Comparison of ENCODE assay signal across 9 cellular contexts in the genomic region with DNA sequence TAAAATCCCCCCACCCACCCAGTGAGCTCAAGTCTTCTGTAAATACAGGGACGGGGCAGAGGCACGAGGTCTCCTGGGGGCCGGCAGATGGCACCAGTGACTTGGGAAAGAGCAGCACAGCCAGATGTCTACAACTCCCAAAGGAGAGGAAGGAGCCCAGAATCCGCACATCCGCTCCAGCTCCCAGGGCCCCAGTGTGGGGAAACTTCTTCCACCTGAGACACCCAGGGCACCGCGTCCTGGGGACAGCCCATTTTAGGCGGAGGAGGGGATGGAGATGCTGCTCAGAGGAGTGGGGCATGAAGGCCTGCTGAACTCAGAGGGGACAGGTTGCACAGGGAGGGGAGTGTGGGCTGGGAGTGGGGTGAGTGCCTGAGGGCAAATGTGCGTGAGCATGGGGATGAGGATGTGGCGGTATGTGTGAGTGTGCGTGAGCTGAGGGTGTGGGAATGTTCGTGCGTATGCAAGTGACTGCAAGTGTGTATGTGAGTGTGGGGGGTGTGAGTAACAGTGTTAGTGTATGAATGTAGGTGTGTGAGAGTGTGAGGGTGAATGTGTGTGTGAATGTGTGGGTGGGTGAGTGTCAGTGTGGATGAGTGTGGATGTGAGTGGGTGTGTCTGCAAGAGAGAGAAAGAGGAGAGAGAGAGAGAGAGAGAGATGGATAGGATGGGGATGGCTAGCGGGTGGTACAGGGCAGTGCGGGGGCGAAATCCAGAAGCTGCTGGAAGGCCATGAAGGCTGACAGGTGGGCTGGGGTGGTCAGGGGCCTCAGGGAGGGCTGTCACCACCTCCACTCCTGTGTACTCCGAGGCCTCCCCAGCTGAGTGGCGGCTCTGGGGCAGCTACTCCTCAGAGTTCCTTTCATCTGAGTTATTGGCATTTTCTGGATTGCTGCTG.
DNase-seq lines count a peak whose midpoint lies in the region; ATAC-seq and TF ChIP-seq lines count a peak whose summit lies in the region.
"Had no signal": no experiment of that assay in that cellular context is flagged by ENCODE, and none has a peak within 500 bp of the region (broad histone marks: within the 10 kb centered on the region; RNA-seq: fewer than 3 reads in every experiment).

No MANE protein-coding gene starts in this region.

- no peaks in the 10 kb centered on the region for H3K27me3 ChIP-seq in SJCRH30

- peaks cover 8% of the 10 kb centered on the region for H3K4me1 ChIP-seq in SJCRH30

- no peak overlapping the region for H3K4me3 ChIP-seq in SJCRH30
- H3K4me3 ChIP-seq in fibroblast of villous mesenchyme (ENCODE audit: low read depth, low read length): no peak overlapping the region
- H3K4me3 ChIP-seq in skeletal muscle cell (ENCODE audit: low read depth, low read length): no peak overlapping the region

- no peaks in the 10 kb centered on the region for H3K9me3 ChIP-seq in SJCRH30 (replicated peaks)

- H3K27ac ChIP-seq in SJCRH30: no peak overlapping the region

- H3K36me3 ChIP-seq in SJCRH30: no peaks in the 10 kb centered on the region

- peak; percentile 64 for TF ChIP-seq CTCF in fibroblast of villous mesenchyme (IDR thresholded peaks at IDR 0.05; ENCODE audit: insufficient read depth, low read depth, low read length)

- DNase-seq in DMS 273 treated with DMSO at 0.1 percent for 48 hours (lab: John Stamatoyannopoulos, UW): peak; percentile 47
- peak; percentile 27 for DNase-seq in HS-27A (ENCODE audit: low read depth)
- peak; percentile 82 to 90 for DNase-seq in SJCRH30
- DNase-seq in fibroblast of villous mesenchyme (ENCODE audit: low read depth): peak; percentile 75
- peak; percentile 28 for DNase-seq in skeletal muscle cell (ENCODE audit: low read depth)
- no peak for DNase-seq in stimulated activated CD4-positive, alpha-beta T cell treated with anti-CD3 and anti-CD28 coated beads, Interleukin-2, amount 100 ng/mL, for 24 hours

- ATAC-seq in GM18873 (IDR thresholded peaks at IDR 0.05; ENCODE audit: low FRiP score, unreplicated experiment) (no peak), HG03139 (IDR thresholded peaks at IDR 0.05; ENCODE audit: unreplicated experiment) (no peak)
- ATAC-seq: naive thymus-derived CD8-positive, alpha-beta T cell had no signal

Comparison
In these comparisons a context has a peak if more than half of its experiments do, and no peak if none do; other contexts are left out.
1. DNase-seq: peak in DMS 273 treated with DMSO at 0.1 percent for 48 hours (single experiment), HS-27A (single experiment), SJCRH30 (2 of 2), fibroblast of villous mesenchyme (single experiment) and skeletal muscle cell (single experiment); none in stimulated activated CD4-positive, alpha-beta T cell treated with anti-CD3 and anti-CD28 coated beads, Interleukin-2, amount 100 ng/mL, for 24 hours (0 of 2).